Comparison of ENCODE assay signal across 8 cellular contexts in the genomic region with DNA sequence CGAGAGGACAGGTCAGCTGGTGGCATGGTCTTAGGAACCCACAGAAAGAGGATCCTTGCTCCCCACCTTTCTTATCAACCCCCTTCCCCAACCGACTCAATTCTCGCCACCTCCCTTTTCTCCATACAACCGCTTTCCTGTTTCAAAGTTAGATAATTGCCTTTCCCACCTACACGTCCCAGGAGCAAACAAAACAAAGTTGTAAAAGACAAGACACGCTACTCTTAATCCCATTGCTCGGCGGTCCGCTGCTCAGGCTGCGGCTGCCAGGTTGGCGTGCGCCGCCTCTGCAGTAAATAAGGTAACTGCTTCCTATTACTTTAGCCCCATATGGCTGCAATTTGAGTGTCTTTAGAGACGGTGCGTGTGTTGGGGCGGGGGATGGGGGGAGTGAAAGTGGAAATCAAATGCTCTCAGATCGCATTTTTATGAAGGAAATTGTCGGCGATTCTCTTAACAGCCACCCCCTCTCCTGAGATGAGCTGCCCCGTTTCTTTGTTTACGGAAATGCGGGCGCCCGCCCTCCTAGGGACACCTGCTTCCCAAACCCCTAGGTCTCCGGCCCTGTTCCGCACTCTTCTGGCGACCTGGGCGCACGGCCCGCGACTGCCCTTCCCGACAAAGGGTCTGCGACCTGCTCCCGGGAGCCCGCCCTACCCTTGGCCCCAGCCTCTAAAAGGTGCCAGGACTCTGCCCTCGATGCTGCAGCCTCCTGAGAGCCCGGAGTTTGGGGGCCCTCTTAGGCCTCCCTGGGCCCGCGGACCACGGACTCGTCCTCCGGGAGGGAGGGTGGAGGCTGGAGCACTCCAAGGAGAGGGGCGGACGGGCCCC. TPM values are rescaled to one million over a fixed set of nuclear protein-coding genes. Genes with fewer than 3 reads are reported as not detected.
DNase-seq lines count a peak whose midpoint lies in the region; ATAC-seq and TF ChIP-seq lines count a peak whose summit lies in the region.

No MANE protein-coding gene starts in this region.

- H3K4me1 ChIP-seq in DND-41 (ENCODE audit: insufficient read depth, low read length) (peaks cover 72% of the 10 kb centered on the region), SJCRH30 (peaks cover 13% of the 10 kb centered on the region), esophagus (ENCODE audit: control insufficient read depth in 2 of 2, insufficient read depth in 2 of 2, low read length in 1 of 2) (peaks cover 4 to 35% of the 10 kb centered on the region in 2 donors)

- H3K9ac ChIP-seq in DND-41 (ENCODE audit: low read depth, low read length), result peak overlapping the region; percentile 57

- H3K4me3 ChIP-seq in DND-41 (ENCODE audit: low read depth in 1 of 2, low read length in 2 of 2), result peak overlapping the region; percentile 7 to 57; a peak in 3 of 4 replicates
- H3K4me3 ChIP-seq in SJCRH30, result peak overlapping the region; percentile 37
- peak overlapping the region; percentile 31 to 47 for H3K4me3 ChIP-seq in esophagus (ENCODE audit: low read depth in 1 of 2, low read length in 2 of 2)

- TF ChIP-seq CTCF in DND-41 (IDR thresholded peaks at IDR 0.05; ENCODE audit: borderline replicate concordance, extremely low read depth, low read length, poor library complexity, severe bottlenecking), result no peak

- H3K4me2 ChIP-seq in DND-41 (ENCODE audit: insufficient read depth, low read length), result peak overlapping the region; percentile 77

- peak overlapping the region; percentile 64 for H3K27ac ChIP-seq in DND-41 (ENCODE audit: low read length)
- H3K27ac ChIP-seq in SJCRH30, result no peak overlapping the region
- H3K27ac ChIP-seq in esophagus (ENCODE audit: low read depth in 2 of 2, low read length in 1 of 2), result no peak overlapping the region

- DNase-seq in DND-41 (peak; percentile 73), HuH-7 (ENCODE audit: low spot score) (peak; percentile 83), SJCRH30 (peak in 1 of 2 experiments; percentile 65)
- peak; percentile 45 to 50 for DNase-seq in stimulated activated CD4-positive, alpha-beta T cell treated with anti-CD3 and anti-CD28 coated beads, Interleukin-4, amount 100 ng/mL, for 4 hours

- H3K79me2 ChIP-seq in DND-41 (ENCODE audit: insufficient read depth, low read length), result peaks cover 21% of the 10 kb centered on the region

- WGBS in esophagus, 2 donors, result 3% methylated on average over 42 to 44 of the region's 44 CpGs

- H4K20me1 ChIP-seq in DND-41 (ENCODE audit: insufficient read depth, low read length), result peaks cover 9% of the 10 kb centered on the region; the same call in 1 of the 2 replicates

- ATAC-seq in DND-41 (ENCODE audit: insufficient read depth, low read depth), result peak; percentile 32; the same call in 2 of the 3 replicates
- ATAC-seq in GM21576 (IDR thresholded peaks at IDR 0.05; ENCODE audit: unreplicated experiment), result no peak
- ATAC-seq in HG03280 (IDR thresholded peaks at IDR 0.05; ENCODE audit: unreplicated experiment), result no peak
- no peak for ATAC-seq in HG03342 (IDR thresholded peaks at IDR 0.05; ENCODE audit: unreplicated experiment)

- H3K27me3 ChIP-seq in DND-41 (ENCODE audit: insufficient read depth, low read length, poor library complexity) (peaks cover 39% of the 10 kb centered on the region), SJCRH30 (peaks cover 73% of the 10 kb centered on the region), esophagus (ENCODE audit: control insufficient read depth in 1 of 2, insufficient read depth in 2 of 2, low read length in 2 of 2) (peaks cover 0 to 62% of the 10 kb centered on the region in 2 donors)

- H3K36me3 ChIP-seq in DND-41 (ENCODE audit: insufficient read depth, low read length) (peaks cover 6% of the 10 kb centered on the region), SJCRH30 (no peaks in the 10 kb centered on the region), esophagus (ENCODE audit: control insufficient read depth in 2 of 2, insufficient read depth in 2 of 2, low read length in 1 of 2) (no peaks in the 10 kb centered on the region)

- H2AFZ ChIP-seq in DND-41 (ENCODE audit: low read depth, low read length), result peak overlapping the region; percentile 55

- no peaks in the 10 kb centered on the region for H3K9me3 ChIP-seq in DND-41 (ENCODE audit: insufficient read depth, low read length, severe bottlenecking)
- H3K9me3 ChIP-seq in SJCRH30 (replicated peaks), result no peaks in the 10 kb centered on the region
- peaks cover 2 to 17% of the 10 kb centered on the region in 2 donors for H3K9me3 ChIP-seq in esophagus (ENCODE audit: control insufficient read depth in 2 of 2, insufficient read depth in 1 of 2, low read depth in 1 of 2, low read length in 1 of 2)

RNA-seq across cellular contexts. Expression of a gene that starts 3.7 kb away (rescaled TPM):
- total RNA-seq in SJCRH30 (2014; rRNA removed; shearing (Covaris generic)), result 8.2 and 11.3 TPM in 2 replicates
- 1 to 10 TPM; 2.2 to 3.2 TPM for polyA plus RNA-seq in esophagus

RNA-seq across cellular contexts. Expression of a gene that starts 22.6 kb away (rescaled TPM):
- 88.0 and 90.0 TPM in 2 replicates for total RNA-seq in SJCRH30 (2014; rRNA removed; shearing (Covaris generic))
- polyA plus RNA-seq in esophagus, result 1 to 10 TPM; 2.1 to 3.3 TPM

RNA-seq across cellular contexts. Expression of a gene that starts 38.7 kb away (rescaled TPM):
- total RNA-seq in SJCRH30 (2014; rRNA removed; shearing (Covaris generic)), result 26.3 and 30.2 TPM in 2 replicates
- polyA plus RNA-seq in esophagus, result 10 to 100 TPM; 10.7 to 15.8 TPM
